ENCODE assay signal across 10 cellular contexts in the genomic region with DNA sequence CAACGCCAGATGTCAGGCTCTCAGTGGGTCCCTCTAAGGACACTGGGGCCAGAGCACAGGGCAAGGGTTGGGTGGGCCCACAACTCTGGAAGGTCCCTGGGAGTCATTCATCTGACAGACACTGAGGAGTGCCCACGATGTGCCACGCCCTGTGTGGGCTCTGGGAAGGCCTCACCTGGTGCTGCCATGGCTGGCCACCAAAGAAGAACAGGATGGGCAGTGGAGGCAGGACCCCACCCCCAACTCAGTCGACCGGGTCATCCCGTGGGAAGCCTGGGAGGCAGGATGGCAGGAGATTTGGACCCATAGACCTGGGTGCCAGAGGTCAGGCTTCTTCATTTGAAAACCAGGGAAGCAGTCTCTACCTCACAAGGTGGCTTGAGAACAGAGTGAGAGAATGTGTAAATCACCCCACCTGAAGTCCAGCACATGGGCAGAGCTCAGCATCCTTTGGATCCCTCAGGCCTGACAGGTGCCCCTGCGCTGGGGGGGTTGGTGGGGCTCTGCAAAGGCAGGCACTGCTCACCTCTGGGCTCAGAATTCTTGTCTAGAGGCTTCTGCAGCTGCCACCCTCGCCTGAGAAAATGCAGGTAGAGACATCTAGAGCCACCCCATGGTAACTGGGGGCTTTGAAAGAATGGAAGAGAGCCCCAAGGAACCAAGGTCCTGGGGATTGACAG. TPM values are rescaled to one million over a fixed set of nuclear protein-coding genes. Genes with fewer than 3 reads are reported as not detected.
DNase-seq lines count a peak whose midpoint lies in the region; ATAC-seq and TF ChIP-seq lines count a peak whose summit lies in the region.
"Had no signal": no experiment of that assay in that cellular context is flagged by ENCODE, and none has a peak within 500 bp of the region (broad histone marks: within the 10 kb centered on the region; RNA-seq: fewer than 3 reads in every experiment).

No MANE protein-coding gene starts in this region.

- TF ChIP-seq CTCF in colonic mucosa (IDR thresholded peaks at IDR 0.05) (no peak), nephron (IDR thresholded peaks at IDR 0.05; ENCODE audit: unreplicated experiment in 3 of 3) (no peak), uterus (IDR thresholded peaks at IDR 0.05) (no peak)

- H3K27me3 Mint-ChIP-seq in nephron (ENCODE audit: low read depth): peaks cover 27% of the 10 kb centered on the region

- H3K4me3 ChIP-seq in right cardiac atrium (ENCODE audit: low read length) (no peak overlapping the region), colonic mucosa (no peak overlapping the region), uterus (no peak overlapping the region)

- peaks cover 6% of the 10 kb centered on the region for H3K4me1 ChIP-seq in right cardiac atrium (ENCODE audit: control insufficient read depth, insufficient read depth, low read length)
- H3K4me1 ChIP-seq in colonic mucosa: no peaks in the 10 kb centered on the region
- no peaks in the 10 kb centered on the region for H3K4me1 ChIP-seq in uterus

- no peak overlapping the region for H3K9ac ChIP-seq in colonic mucosa (ENCODE audit: low read depth in 2 of 2, low read length in 2 of 2)

- TF ChIP-seq POLR2A in uterus (IDR thresholded peaks at IDR 0.05): no peak

- H3K27ac ChIP-seq in right cardiac atrium (ENCODE audit: low read length) (no peak overlapping the region), colonic mucosa (peak overlapping the region; percentile 61), uterus (peak overlapping the region; percentile 86)

- H3K27me3 ChIP-seq in right cardiac atrium (ENCODE audit: control insufficient read depth, insufficient read depth): no peaks in the 10 kb centered on the region
- no peaks in the 10 kb centered on the region for H3K27me3 ChIP-seq in colonic mucosa
- no peaks in the 10 kb centered on the region for H3K27me3 ChIP-seq in uterus

- intact Hi-C loops in right cardiac atrium (cut with DNase I) (loop anchor here in 2 of 4 donors (5.0 to 10.0 kb wide), 3 partner anchors 94 to 182 kb away; partner anchors contain the start of gene MAN1C1 (in 2 of the 2)), Right ventricle myocardium inferior (cut with DNase I) (loop anchor here (5.0 kb wide), 2 partner anchors 102 to 257 kb away; partner anchors contain the start of gene LDLRAP1), colonic mucosa (cut with DNase I) (loop anchor here (5.0 kb wide), 2 partner anchors 42 to 192 kb away; no protein-coding TSS in a partner anchor), uterus (cut with DNase I; ENCODE audit: low total_unique reads) (loop anchor here (5.0 kb wide), 1 partner anchor 187 kb away; no protein-coding TSS in a partner anchor)

- 89% methylated on average over 8 of the region's 8 CpGs for WGBS in right cardiac atrium

- no peak for ATAC-seq in right cardiac atrium
- no peak for ATAC-seq in Right ventricle myocardium inferior

- peaks cover 3% of the 10 kb centered on the region for H3K36me3 Mint-ChIP-seq in nephron (ENCODE audit: low read depth)

- H3K4me3 Mint-ChIP-seq in nephron: peak overlapping the region; percentile 78 to 82 (median 81)

- no peaks in the 10 kb centered on the region for H3K9me3 Mint-ChIP-seq in nephron

- H3K36me3 ChIP-seq in colonic mucosa: no peaks in the 10 kb centered on the region
- H3K36me3 ChIP-seq in uterus: no peaks in the 10 kb centered on the region

- DNase-seq in right cardiac atrium: peak in 2 of 3 donors; percentile 56 to 61
- no peak for DNase-seq in Right ventricle myocardium inferior (ENCODE audit: missing footprints)
- DNase-seq in colonic mucosa: no peak
- DNase-seq in uterus: no peak
- no peak for DNase-seq in activated effector memory CD4-positive, alpha-beta T cell treated with anti-CD3 and anti-CD28 coated beads, Interleukin-2, amount 50 U/mL, for 16 hours
- no peak for DNase-seq in G401 (ENCODE audit: low spot score)
- DNase-seq in ureter (ENCODE audit: low spot score): no peak
- DNase-seq: activated gamma-delta T cell treated with Interleukin-2 at 50 U/mL for 16 hours, NCI-H345 had no signal

- no peaks in the 10 kb centered on the region for H3K9me3 ChIP-seq in right cardiac atrium (ENCODE audit: control insufficient read depth, low read length)
- no peaks in the 10 kb centered on the region for H3K9me3 ChIP-seq in colonic mucosa
- no peaks in the 10 kb centered on the region for H3K9me3 ChIP-seq in uterus

- peaks cover 40% of the 10 kb centered on the region for H3K4me1 Mint-ChIP-seq in nephron

- in situ Hi-C loops in G401 (cut with HindIII; ENCODE audit: low sequenced_read_pairs): no loop called here

- H3K27ac Mint-ChIP-seq in nephron: peak overlapping the region in 1 of 3 experiments; percentile 19

RNA-seq across cellular contexts. Expression of gene SELENON, which starts 1.2 kb away (rescaled TPM):
- total RNA-seq in right cardiac atrium (10 to 100 TPM; 34.7 to 48.2 (median 40.5) TPM), Right ventricle myocardium inferior (45.7 TPM), colonic mucosa (10 to 100 TPM; 39.6 to 43.3 TPM), uterus (10 to 100 TPM in 2 of 4 donors, 1 to 10 TPM in 2; 9.0 to 94.0 (median 18.0) TPM), ureter (85.2 TPM)
- 26.4 TPM for polyA plus RNA-seq in right cardiac atrium
- 22.8 and 31.9 TPM in 2 replicates for total RNA-seq in G401 (2014; rRNA removed; shearing (Covaris generic))

RNA-seq across cellular contexts. Expression of gene MTFR1L, which starts 20.9 kb away (rescaled TPM):
- 100 to 1,000 TPM; 125 to 195 (median 180) TPM for total RNA-seq in right cardiac atrium
- 130 TPM for polyA plus RNA-seq in right cardiac atrium
- 206 TPM for total RNA-seq in Right ventricle myocardium inferior
- 10 to 100 TPM; 36.3 to 48.6 TPM for total RNA-seq in colonic mucosa
- 100 to 1,000 TPM in 1 of 4 donors, 10 to 100 TPM in 3; 51.5 to 106 (median 63.7) TPM for total RNA-seq in uterus
- total RNA-seq in G401 (2014; rRNA removed; shearing (Covaris generic)): 21.0 and 32.6 TPM in 2 replicates
- total RNA-seq in ureter: 66.9 TPM

Comparison
In these comparisons a context has a peak if more than half of its experiments do, and no peak if none do; other contexts are left out.
1. DNase-seq: peak in right cardiac atrium (2 of 3); none in Right ventricle myocardium inferior (single experiment), colonic mucosa (single experiment), uterus (0 of 2), activated effector memory CD4-positive, alpha-beta T cell treated with anti-CD3 and anti-CD28 coated beads, Interleukin-2, amount 50 U/mL, for 16 hours (single experiment), G401 (single experiment) and ureter (single experiment).